ENCODE assay signal across 19 cellular contexts in genomic region chr20:36920334-36920730, GRCh38. TPM values are rescaled to one million over a fixed set of nuclear protein-coding genes. Genes with fewer than 3 reads are reported as not detected.
DNase-seq lines count a peak whose midpoint lies in the region; ATAC-seq and TF ChIP-seq lines count a peak whose summit lies in the region.
"Had no signal": no experiment of that assay in that cellular context is flagged by ENCODE, and none has a peak within 500 bp of the region (broad histone marks: within the 10 kb centered on the region; RNA-seq: fewer than 3 reads in every experiment).

No MANE protein-coding gene starts in this region.

- POLR2A ChIA-PET in CD4-positive, alpha-beta memory T cell (lab: Charles Lee; ENCODE audit: partially characterized antibody) = interaction anchor here (1.0 to 3.6 kb wide), 7 partner anchors 10 to 258 kb away, joined by 3 to 13 read pairs (median 4); partner anchors contain the start of genes MROH8, RBL1 and RPN2

- dilution Hi-C loops in mammary epithelial cell (cut with HindIII; ENCODE audit: low sequenced_read_pairs) = no loop called here

- H3K4me3 Mint-ChIP-seq in CD4-positive, alpha-beta memory T cell = no peak overlapping the region
- no peak overlapping the region for H3K4me3 Mint-ChIP-seq in central memory CD8-positive, alpha-beta T cell

- H3K27ac ChIP-seq in CD4-positive, alpha-beta memory T cell (ENCODE audit: low read depth, low read length) = no peak overlapping the region
- no peak overlapping the region for H3K27ac ChIP-seq in mammary epithelial cell (ENCODE audit: insufficient read depth, low read depth, low read length)
- H3K27ac ChIP-seq: GM23248 had no signal

- CTCF ChIA-PET in CD4-positive, alpha-beta memory T cell (lab: Charles Lee; ENCODE audit: partially characterized antibody) = interaction anchor here (0.6 to 3.3 kb wide), 12 partner anchors 10 to 259 kb away, joined by 3 to 12 read pairs (median 4); partner anchors contain the start of genes MROH8 and RPN2
- CTCF ChIA-PET in mammary epithelial cell (lab: Charles Lee; ENCODE audit: low non-redundant PET) = interaction anchor here (0.6 kb wide), 2 partner anchors 430 to 529 kb away, joined by 4 to 9 read pairs; no protein-coding TSS in a partner anchor

- in situ Hi-C loops in mammary epithelial cell (cut with MboI; ENCODE audit: low sequenced_read_pairs in 2 of 2) = no loop called here

- DNase-seq in activated T-cell treated with anti-CD3 and anti-CD28 coated beads, Interleukin-2, amount 50 U/mL, for 1 hour = peak; percentile 12
- DNase-seq in activated T-cell treated with anti-CD3 and anti-CD28 coated beads, Interleukin-2, amount 50 U/mL, for 48 hours = no peak
- no peak for DNase-seq in CD4-positive, alpha-beta memory T cell
- no peak for DNase-seq in central memory CD8-positive, alpha-beta T cell (ENCODE audit: low spot score in 2 of 2)
- peak; percentile 52 for DNase-seq in sciatic nerve (ENCODE audit: low spot score)
- no peak for DNase-seq in mammary epithelial cell
- no peak for DNase-seq in NCI-H187 treated with DMSO at 0.1 percent for 48 hours (lab: John Stamatoyannopoulos, UW)
- DNase-seq: NCI-H1436 treated with DMSO at 0.1 percent for 48 hours, NCI-H2107, NCI-H524 treated with DMSO at 0.1 percent for 48 hours had no signal

- no peaks in the 10 kb centered on the region for H3K79me2 ChIP-seq in mammary epithelial cell (ENCODE audit: insufficient read depth, low read length)

- ATAC-seq in central memory CD8-positive, alpha-beta T cell (replicated peaks; ENCODE audit: extremely low read depth, poor library complexity, severe bottlenecking) = no peak
- ATAC-seq in sciatic nerve = no peak
- ATAC-seq in HG03469 (IDR thresholded peaks at IDR 0.05; ENCODE audit: unreplicated experiment) = no peak

- no peaks in the 10 kb centered on the region for H3K9me3 Mint-ChIP-seq in CD4-positive, alpha-beta memory T cell
- H3K9me3 Mint-ChIP-seq in central memory CD8-positive, alpha-beta T cell = no peaks in the 10 kb centered on the region
- H3K9me3 Mint-ChIP-seq: CD4-positive, alpha-beta T cell had no signal

- H3K4me1 Mint-ChIP-seq in CD4-positive, alpha-beta memory T cell = peaks cover 11 to 24% (median 15%) of the 10 kb centered on the region in 4 donors
- peaks cover 25% of the 10 kb centered on the region for H3K4me1 Mint-ChIP-seq in central memory CD8-positive, alpha-beta T cell

- H3K27me3 Mint-ChIP-seq in CD4-positive, alpha-beta memory T cell = no peaks in the 10 kb centered on the region
- H3K27me3 Mint-ChIP-seq in central memory CD8-positive, alpha-beta T cell = no peaks in the 10 kb centered on the region
- H3K27me3 Mint-ChIP-seq: CD4-positive, alpha-beta T cell had no signal

- no peak overlapping the region for H3K4me2 ChIP-seq in mammary epithelial cell (ENCODE audit: insufficient read depth, low read depth, low read length)

- H2AFZ ChIP-seq in mammary epithelial cell (ENCODE audit: low read depth, low read length) = no peak overlapping the region
- H2AFZ ChIP-seq: GM23248 had no signal

- peaks cover 73% of the 10 kb centered on the region for H3K36me3 ChIP-seq in CD4-positive, alpha-beta memory T cell (ENCODE audit: insufficient read depth, low read length)
- no peaks in the 10 kb centered on the region for H3K36me3 ChIP-seq in mammary epithelial cell (ENCODE audit: insufficient read depth, low read length)

- H3K9me3 ChIP-seq in CD4-positive, alpha-beta memory T cell (ENCODE audit: control insufficient read depth in 1 of 2, low read length in 2 of 2) = no peaks in the 10 kb centered on the region
- H3K9me3 ChIP-seq in mammary epithelial cell (replicated peaks; ENCODE audit: insufficient read depth, low read length) = no peaks in the 10 kb centered on the region

- WGBS in mammary epithelial cell (ENCODE audit: low coverage, missing lambda C conversion rate) = 62% methylated on average over 5 of the region's 8 CpGs

- H3K4me3 ChIP-seq in CD4-positive, alpha-beta memory T cell (ENCODE audit: low read length in 2 of 2) = no peak overlapping the region
- H3K4me3 ChIP-seq in mammary epithelial cell (replicated peaks in 1 of 3; ENCODE audit: insufficient read depth in 1 of 3, low read depth in 2 of 3, low read length in 3 of 3) = no peak overlapping the region
- H3K4me3 ChIP-seq: GM12878, GM23248, K562 had no signal

- TF ChIP-seq CTCF in mammary epithelial cell (conservative IDR thresholded peaks at IDR 0.05 in 1 of 2, IDR thresholded peaks at IDR 0.05 in 1 of 2; ENCODE audit: extremely low read depth in 1 of 2, insufficient read depth in 1 of 2, low read depth in 1 of 2, low read length in 2 of 2) = no peak

- intact Hi-C loops in CD4-positive, alpha-beta memory T cell (cut with micrococcal nuclease) = no loop called here
- intact Hi-C loops in sciatic nerve (cut with DNase I) = no loop called here
- intact Hi-C loops in mammary epithelial cell (cut with micrococcal nuclease) = no loop called here

- peaks cover 26% of the 10 kb centered on the region for H3K4me1 ChIP-seq in CD4-positive, alpha-beta memory T cell (ENCODE audit: insufficient read depth, low read length)
- no peaks in the 10 kb centered on the region for H3K4me1 ChIP-seq in mammary epithelial cell (ENCODE audit: insufficient read depth, low read length)

- no peaks in the 10 kb centered on the region for H4K20me1 ChIP-seq in mammary epithelial cell (ENCODE audit: insufficient read depth, low read length)

- no TSS peak for BruUV-seq in mammary epithelial cell (replicated peaks; lab: Mats Ljungman, UMichigan)

- peak overlapping the region in 4 of 7 donors; percentile 30 to 82 (median 38) for H3K27ac Mint-ChIP-seq in CD4-positive, alpha-beta memory T cell
- H3K27ac Mint-ChIP-seq in central memory CD8-positive, alpha-beta T cell (ENCODE audit: low read depth) = peak overlapping the region; percentile 76

- H3K36me3 Mint-ChIP-seq in CD4-positive, alpha-beta memory T cell = peaks cover 31 to 52% of the 10 kb centered on the region in 2 donors
- peaks cover 79% of the 10 kb centered on the region for H3K36me3 Mint-ChIP-seq in central memory CD8-positive, alpha-beta T cell (ENCODE audit: insufficient read depth)

- no peaks in the 10 kb centered on the region for H3K27me3 ChIP-seq in CD4-positive, alpha-beta memory T cell (ENCODE audit: insufficient read depth, low read length)
- H3K27me3 ChIP-seq in mammary epithelial cell (ENCODE audit: insufficient read depth, low read length) = no peaks in the 10 kb centered on the region

- no peak overlapping the region for H3K9ac ChIP-seq in mammary epithelial cell (ENCODE audit: insufficient read depth, low read length)
- H3K9ac ChIP-seq: GM23248 had no signal

RNA-seq across cellular contexts. Expression of gene SAMHD1, which starts 31.2 kb away (rescaled TPM):
- total RNA-seq in CD4-positive, alpha-beta memory T cell = 100 to 1,000 TPM; 216 to 223 TPM
- polyA plus RNA-seq in CD4-positive, alpha-beta memory T cell = 100 to 1,000 TPM; 291 to 332 TPM
- total RNA-seq in sciatic nerve (349 TPM), mammary epithelial cell (1 to 10 TPM; 3.8 to 6.7 TPM)
- 3.9 TPM for polyA plus RNA-seq in mammary epithelial cell
- polyA minus RNA-seq in mammary epithelial cell = 7.9 TPM

RNA-seq across cellular contexts. Expression of gene TLDC2, which starts 44.4 kb away (rescaled TPM):
- total RNA-seq in CD4-positive, alpha-beta memory T cell = not detected
- polyA plus RNA-seq in CD4-positive, alpha-beta memory T cell = under 1 TPM in 1 of 2 donors, not detected in 1; 0.52 TPM
- total RNA-seq in sciatic nerve = 0.31 TPM
- not detected for total RNA-seq in mammary epithelial cell
- not detected for polyA plus RNA-seq in mammary epithelial cell
- not detected for polyA minus RNA-seq in mammary epithelial cell
- total RNA-seq: A172; CD4-positive, alpha-beta T cell; HT1080; K562; M059J; PC-3 had no signal
- polyA plus RNA-seq: K562 had no signal

Comparison
In these comparisons a context has a peak if more than half of its experiments do, and no peak if none do; other contexts are left out.
1. DNase-seq: peak in activated T-cell treated with anti-CD3 and anti-CD28 coated beads, Interleukin-2, amount 50 U/mL, for 1 hour (single experiment) and sciatic nerve (single experiment); none in activated T-cell treated with anti-CD3 and anti-CD28 coated beads, Interleukin-2, amount 50 U/mL, for 48 hours (0 of 2), CD4-positive, alpha-beta memory T cell (0 of 5), central memory CD8-positive, alpha-beta T cell (0 of 2), mammary epithelial cell (single experiment) and NCI-H187 treated with DMSO at 0.1 percent for 48 hours (single experiment).
2. RNA of gene SAMHD1, which starts 31.2 kb away (total RNA-seq): 349 TPM in sciatic nerve (single experiment) and 216 to 223 TPM in CD4-positive, alpha-beta memory T cell; 3.8 to 6.7 TPM in mammary epithelial cell; every median in the first group is over 10 times any median in the second.